In the genomic region with DNA sequence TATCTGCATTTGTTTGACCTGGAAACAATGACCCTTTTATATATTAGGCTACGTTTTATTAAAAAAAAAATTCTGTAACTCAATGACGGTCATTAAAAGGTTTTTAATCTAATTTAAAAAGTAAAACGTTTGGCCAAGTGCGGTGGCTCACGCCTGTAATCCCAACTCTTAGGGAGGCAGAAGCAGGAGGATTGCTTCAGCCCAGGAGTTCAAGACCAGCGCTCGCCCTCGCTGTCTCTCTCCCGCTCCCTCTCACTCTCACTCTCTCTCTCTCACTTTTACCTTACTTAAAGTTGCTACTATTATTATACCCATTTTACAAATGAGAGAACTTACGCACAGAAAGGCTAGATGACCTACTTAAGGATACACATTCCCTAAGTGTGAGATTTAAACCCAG, we compare ENCODE assay signal across 8 cellular contexts. TPM values are rescaled to one million over a fixed set of nuclear protein-coding genes. Genes with fewer than 3 reads are reported as not detected.
DNase-seq lines count a peak whose midpoint lies in the region; ATAC-seq and TF ChIP-seq lines count a peak whose summit lies in the region.

No MANE protein-coding gene starts in this region.

- H4K20me1 ChIP-seq in IMR-90 (ENCODE audit: insufficient read depth, low read length), result no peaks in the 10 kb centered on the region

- H3K18ac ChIP-seq in IMR-90 (ENCODE audit: low read depth, low read length), result no peak overlapping the region

- TF ChIP-seq POLR2A in IMR-90 (IDR thresholded peaks at IDR 0.05; ENCODE audit: low read depth, low read length) (no peak), breast epithelium (IDR thresholded peaks at IDR 0.05) (no peak)

- H3K14ac ChIP-seq in IMR-90 (replicated peaks; ENCODE audit: low read depth, low read length), result peak overlapping the region; percentile 94; the same call in 1 of the 2 replicates

- 100% methylated on average over 1 of the region's 10 CpGs; no CpG with 5 or more reads in 1 of the 2 experiments for WGBS in IMR-90 (ENCODE audit: extremely low coverage in 2 of 2, insufficient read length in 1 of 2), 2 experiments

- DNase-seq in A673 (ENCODE audit: low spot score) (no peak), IMR-90 (no peak), breast epithelium (ENCODE audit: low spot score in 2 of 2) (no peak), CD1c-positive myeloid dendritic cell (ENCODE audit: extremely low spot score) (no peak), GM19240 (ENCODE audit: insufficient read length, low spot score) (no peak), NCI-H2081 (lab: John Stamatoyannopoulos, UW) (no peak)
- DNase-seq in activated CD4-positive, CD25-positive, alpha-beta regulatory T cell treated with anti-CD3 and anti-CD28 coated beads, Interleukin-2, amount 50 U/mL, for 72 hours, result no peak

- in situ Hi-C loops in IMR-90 (cut with MboI; ENCODE audit: low sequenced_read_pairs), result no loop called here

- no peak overlapping the region for H2AK9ac ChIP-seq in IMR-90 (replicated peaks; ENCODE audit: low read depth, low read length, poor library complexity)

- no peak overlapping the region for H2AK5ac ChIP-seq in IMR-90 (ENCODE audit: low read depth, low read length)

- H3K4ac ChIP-seq in IMR-90 (ENCODE audit: low read depth, low read length), result peak overlapping the region; percentile 87; the same call in 1 of the 2 replicates

- H4K91ac ChIP-seq in IMR-90 (ENCODE audit: insufficient read depth, low read depth, low read length), result no peak overlapping the region

- H3K4me3 ChIP-seq in A673 (ENCODE audit: low read depth, low read length, poor library complexity, severe bottlenecking), result peak overlapping the region; percentile 64
- H3K4me3 ChIP-seq in IMR-90 (ENCODE audit: insufficient read depth, low read depth, low read length), result peak overlapping the region; percentile 80
- H3K4me3 ChIP-seq in breast epithelium, result peak overlapping the region; percentile 74 to 84 (median 83)
- H3K4me3 ChIP-seq in mucosa of stomach (ENCODE audit: low read length), result peak overlapping the region; percentile 89

- no peak overlapping the region for H2BK20ac ChIP-seq in IMR-90 (ENCODE audit: low read depth, low read length)

- dilution Hi-C loops in IMR-90 (cut with HindIII; ENCODE audit: low sequenced_read_pairs, unreplicated experiment), result no loop called here

- ATAC-seq in IMR-90 (ENCODE audit: low read depth), result no peak

- no peak overlapping the region for H3K56ac ChIP-seq in IMR-90 (ENCODE audit: extremely low read depth, insufficient read depth, low read length)

- BruUV-seq in A673 (replicated peaks; lab: Mats Ljungman, UMichigan) (no TSS peak), IMR-90 (replicated peaks; lab: Mats Ljungman, UMichigan) (no TSS peak)

- H3K27me3 ChIP-seq in A673 (replicated peaks; ENCODE audit: insufficient read depth, low read depth, low read length, poor library complexity) (no peaks in the 10 kb centered on the region), IMR-90 (ENCODE audit: control insufficient read depth, insufficient read depth, low read length) (no peaks in the 10 kb centered on the region), breast epithelium (no peaks in the 10 kb centered on the region), mucosa of stomach (ENCODE audit: control insufficient read depth, insufficient read depth, low read length) (no peaks in the 10 kb centered on the region)

- H3K4me2 ChIP-seq in IMR-90 (ENCODE audit: low read depth, low read length), result peak overlapping the region; percentile 94

- peak overlapping the region; percentile 85; the same call in 1 of the 2 replicates for H3K9ac ChIP-seq in IMR-90 (ENCODE audit: low read depth, low read length)
- peak overlapping the region; percentile 86 for H3K9ac ChIP-seq in mucosa of stomach (ENCODE audit: low read length)

- TF ChIP-seq CTCF in A673 (conservative IDR thresholded peaks at IDR 0.05; ENCODE audit: low read depth, low read length) (no peak), IMR-90 (conservative IDR thresholded peaks at IDR 0.05; ENCODE audit: low read depth, low read length) (no peak), breast epithelium (IDR thresholded peaks at IDR 0.05) (no peak)

- H3K27ac ChIP-seq in A673 (ENCODE audit: low read depth, low read length, poor library complexity, severe bottlenecking), result peak overlapping the region; percentile 87
- no peak overlapping the region for H3K27ac ChIP-seq in IMR-90 (ENCODE audit: insufficient read depth, low read length)
- H3K27ac ChIP-seq in breast epithelium, result peak overlapping the region in 1 of 2 donors; percentile 88

- intact Hi-C loops in A673 (cut with micrococcal nuclease; ENCODE audit: unreplicated experiment) (no loop called here), IMR-90 (cut with micrococcal nuclease) (no loop called here), breast epithelium (cut with DNase I; ENCODE audit: low total_unique reads) (no loop called here)

- H3K79me1 ChIP-seq in IMR-90 (ENCODE audit: low read depth in 1 of 2, low read length in 2 of 2), result peaks cover 14 to 21% of the 10 kb centered on the region in 2 experiments

- H2BK15ac ChIP-seq in IMR-90 (ENCODE audit: low read depth, low read length), result no peak overlapping the region

- H3K36me3 ChIP-seq in A673 (ENCODE audit: insufficient read depth, low read length, poor library complexity, severe bottlenecking) (peaks cover 8% of the 10 kb centered on the region), IMR-90 (ENCODE audit: control insufficient read depth, insufficient read depth, low read length) (peaks cover under 1% of the 10 kb centered on the region; the same call in 1 of the 2 replicates), breast epithelium (no peaks in the 10 kb centered on the region), mucosa of stomach (ENCODE audit: control insufficient read depth, insufficient read depth, low read length) (no peaks in the 10 kb centered on the region)

- peak overlapping the region; percentile 76; the same call in 1 of the 2 replicates for H3K23ac ChIP-seq in IMR-90 (ENCODE audit: low read depth, low read length)

- POLR2A ChIA-PET in A673 (lab: Charles Lee; ENCODE audit: low non-redundant PET) (no interaction called here), IMR-90 (lab: Charles Lee; ENCODE audit: unreplicated experiment) (interaction anchor here (1.6 kb wide), 1 partner anchor 21 kb away, joined by 4 read pairs; no protein-coding TSS in a partner anchor)

- peak overlapping the region; percentile 98 for H2AFZ ChIP-seq in IMR-90 (replicated peaks; ENCODE audit: low read length, poor library complexity)

- H4K8ac ChIP-seq in IMR-90 (ENCODE audit: low read depth in 2 of 2, low read length in 2 of 2), result peak overlapping the region; percentile 28 to 97; a peak in 2 of 4 replicates

- CTCF ChIA-PET in A673 (lab: Charles Lee), result interaction anchor here (3.0 kb wide), 1 partner anchor 11 kb away, joined by 20 read pairs; no protein-coding TSS in a partner anchor
- CTCF ChIA-PET in IMR-90 (lab: Yijun Ruan, JAX), result interaction anchor here (0.5 to 0.8 kb wide), 2 partner anchors 11 to 13 kb away, joined by 3 read pairs; no protein-coding TSS in a partner anchor

- H3K4me1 ChIP-seq in A673 (ENCODE audit: insufficient read depth, low read length, poor library complexity, severe bottlenecking) (peaks cover 15% of the 10 kb centered on the region), IMR-90 (ENCODE audit: control insufficient read depth, insufficient read depth, low read length) (no peaks in the 10 kb centered on the region), breast epithelium (peaks cover 0 to 7% of the 10 kb centered on the region in 2 donors), mucosa of stomach (ENCODE audit: control insufficient read depth, insufficient read depth, low read length) (peaks cover 10% of the 10 kb centered on the region)

- H2BK5ac ChIP-seq in IMR-90 (ENCODE audit: low read depth, low read length, poor library complexity, severe bottlenecking), result no peak overlapping the region

- H4K5ac ChIP-seq in IMR-90 (ENCODE audit: low read depth, low read length), result peak overlapping the region; percentile 67

- TF ChIP-seq RAD21 in IMR-90 (IDR thresholded peaks at IDR 0.05; ENCODE audit: low read length), result no peak

- no peak overlapping the region for H2BK120ac ChIP-seq in IMR-90 (ENCODE audit: low read depth, low read length)

- H3K9me3 ChIP-seq in A673 (ENCODE audit: low read depth, low read length, poor library complexity, severe bottlenecking), result no peaks in the 10 kb centered on the region
- no peaks in the 10 kb centered on the region for H3K9me3 ChIP-seq in IMR-90 (ENCODE audit: control insufficient read depth, insufficient read depth, low read length)
- H3K9me3 ChIP-seq in breast epithelium, result no peaks in the 10 kb centered on the region
- H3K9me3 ChIP-seq in mucosa of stomach (ENCODE audit: control insufficient read depth, low read length), result no peaks in the 10 kb centered on the region

- H3K9me1 ChIP-seq in IMR-90 (ENCODE audit: insufficient read depth, low read length), result 0 out of 2 replicates have a peak, but pooled peaks cover 4% of the 10 kb centered on the region

TF ChIP-seq in IMR-90, 13 proteins besides CTCF, POLR2A, EP300 and RAD21:
- no peak for TF ChIP-seq RFX5 (IDR thresholded peaks at IDR 0.05; ENCODE audit: low read depth, low read length)

RNA-seq across cellular contexts. Expression of gene NARS2, which starts 0.8 kb away (rescaled TPM):
- total RNA-seq in A673 (2021) (40.2 and 46.7 TPM in 2 replicates), IMR-90 (2012; rRNA removed) (15.8 and 16.4 TPM in 2 replicates), breast epithelium (10 to 100 TPM; 13.3 to 21.8 (median 19.0) TPM)
- 6.0 and 8.0 TPM in 2 replicates for polyA plus RNA-seq in IMR-90 (2012; rRNA removed)
- polyA plus RNA-seq in IMR-90 (2012; cell fraction: cytosol; rRNA removed), result 2.7 and 5.8 TPM in 2 replicates
- 1.7 and 5.3 TPM in 2 replicates for polyA plus RNA-seq in IMR-90 (2012; cell fraction: nucleus; rRNA removed; ENCODE audit: low replicate concordance)
